In the genomic region with DNA sequence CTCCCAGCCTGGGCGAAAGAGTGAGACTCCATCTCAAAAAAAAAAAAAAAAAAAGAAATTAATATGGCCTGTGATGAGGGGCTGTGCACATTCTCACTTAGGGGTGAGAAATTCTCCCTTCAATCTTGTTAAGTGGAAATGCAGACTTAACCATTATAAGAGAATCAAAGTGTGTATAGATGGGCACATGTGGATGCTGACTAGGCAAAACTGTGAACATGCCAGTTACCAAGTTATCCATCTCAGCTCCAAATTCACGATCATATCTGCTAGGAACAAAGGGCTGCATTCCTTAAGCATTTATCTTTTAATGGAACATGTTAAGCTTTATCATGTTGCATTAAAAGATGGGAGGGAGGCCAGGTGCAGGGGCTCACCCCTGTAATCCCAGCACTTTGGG, we compare ENCODE assay signal across 31 cellular contexts. TPM values are rescaled to one million over a fixed set of nuclear protein-coding genes. Genes with fewer than 3 reads are reported as not detected.
"Had no signal": no experiment of that assay in that cellular context is flagged by ENCODE, and none has a peak within 500 bp of the region (broad histone marks: within the 10 kb centered on the region; RNA-seq: fewer than 3 reads in every experiment).

No MANE protein-coding gene starts in this region.

- H3K27ac ChIP-seq: neutrophil, pancreas, psoas muscle, skin epidermis, spleen, suprapubic skin, testis, tibial artery, transverse colon, upper lobe of right lung, uterus had no signal

- ATAC-seq: naive thymus-derived CD8-positive, alpha-beta T cell; natural killer cell treated with Interleukin-12 subunit alpha and Interleukin-12 subunit beta and Interleukin-15 and Interleukin-18, amount 100 ng/mL, for 72 hours; pancreas; psoas muscle; right cardiac atrium; sciatic nerve; stimulated activated memory B cell treated with anti-CD40 and anti-IgM and Interleukin-4, amounts not matched to agents 10 μg/mL and 1 μg/mL and 100 μg/mL, for 72 hours; stimulated activated naive CD8-positive, alpha-beta T cell treated with anti-CD3 and anti-CD28 coated beads, Interleukin-15, amount 100 ng/mL, for 72 hours; stimulated activated naive CD8-positive, alpha-beta T cell treated with anti-CD3 and anti-CD28 coated beads, Interleukin-15, Interleukin-2, amounts not matched to agents 100 U/mL and 50 U/mL, for 24 hours; upper lobe of right lung had no signal

- H3K36me3 ChIP-seq: neutrophil, pancreas, spleen, suprapubic skin, tibial artery, transverse colon, upper lobe of right lung, uterus had no signal

- DNase-seq: naive B cell; naive thymus-derived CD8-positive, alpha-beta T cell; nephron progenitor cell; nucleus accumbens; pancreas; psoas muscle; right cardiac atrium; spleen; stimulated activated CD4-positive, alpha-beta T cell treated with anti-CD3 and anti-CD28 coated beads, Interleukin-12 subunit alpha, Interleukin-12 subunit beta, amount 100 ng/mL, for 4 hours; stimulated activated CD4-positive, alpha-beta T cell treated with anti-CD3 and anti-CD28 coated beads, Interleukin-1b, Interleukin-23, amount 100 ng/mL, for 48 hours; stimulated activated CD4-positive, alpha-beta T cell treated with anti-CD3 and anti-CD28 coated beads, Interleukin-4, amount 100 ng/mL, for 1 hour; stimulated activated CD4-positive, alpha-beta T cell treated with anti-CD3 and anti-CD28 coated beads, Interleukin-4, amount 100 ng/mL, for 4 hours; stimulated activated CD8-positive, alpha-beta memory T cell treated with anti-CD3 and anti-CD28 coated beads, Interleukin-4, amount 100 ng/mL, for 48 hours; stimulated activated naive CD4-positive, alpha-beta T cell; stimulated activated naive CD8-positive, alpha-beta T cell treated with anti-CD3 and anti-CD28 coated beads, Interleukin-15, amount 100 ng/mL, for 72 hours; stimulated activated naive CD8-positive, alpha-beta T cell treated with anti-CD3 and anti-CD28 coated beads, Interleukin-15, Interleukin-2, amounts not matched to agents 100 U/mL and 50 U/mL, for 24 hours; substantia nigra; testis; tibial artery; transverse colon; upper lobe of right lung; uterus had no signal

- H3K27me3 ChIP-seq: pancreas, suprapubic skin, testis, tibial artery, upper lobe of right lung, uterus had no signal

- H3K9me3 ChIP-seq: pancreas, testis had no signal

- H3K4me1 ChIP-seq: pancreas, psoas muscle, spleen, suprapubic skin, testis, tibial artery, transverse colon, upper lobe of right lung, uterus had no signal

- H3K4me3 ChIP-seq: pancreas, psoas muscle, skin epidermis, smooth muscle cell, spleen, suprapubic skin, testis, tibial artery, transverse colon, upper lobe of right lung, uterus had no signal

- H3K4me2 ChIP-seq: smooth muscle cell had no signal

- FAIRE-seq: pancreas had no signal

RNA-seq across cellular contexts. Expression of gene ZNF560, which starts 4.3 kb away (rescaled TPM):
- total RNA-seq: naive thymus-derived CD8-positive, alpha-beta T cell; osteocyte; pancreas; progenitor cell of endocrine pancreas; right cardiac atrium; sciatic nerve; smooth muscle cell; transverse colon; upper lobe of right lung had no signal
- polyA plus RNA-seq: naive thymus-derived CD8-positive, alpha-beta T cell; right cardiac atrium; smooth muscle cell had no signal
